In genomic region chr11:6404341-6405038, GRCh38 we compare ENCODE assay signal across 1 cellular context.
TF ChIP-seq lines count a peak whose summit lies in the region.

No MANE protein-coding gene starts in this region.

TF ChIP-seq in GM23338, 12 proteins besides CTCF, POLR2A, EP300 and RAD21 (continued from another document):
- TF ChIP-seq, protein P1, sequence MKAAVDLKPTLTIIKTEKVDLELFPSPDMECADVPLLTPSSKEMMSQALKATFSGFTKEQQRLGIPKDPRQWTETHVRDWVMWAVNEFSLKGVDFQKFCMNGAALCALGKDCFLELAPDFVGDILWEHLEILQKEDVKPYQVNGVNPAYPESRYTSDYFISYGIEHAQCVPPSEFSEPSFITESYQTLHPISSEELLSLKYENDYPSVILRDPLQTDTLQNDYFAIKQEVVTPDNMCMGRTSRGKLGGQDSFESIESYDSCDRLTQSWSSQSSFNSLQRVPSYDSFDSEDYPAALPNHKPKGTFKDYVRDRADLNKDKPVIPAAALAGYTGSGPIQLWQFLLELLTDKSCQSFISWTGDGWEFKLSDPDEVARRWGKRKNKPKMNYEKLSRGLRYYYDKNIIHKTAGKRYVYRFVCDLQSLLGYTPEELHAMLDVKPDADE (IDR thresholded peaks at IDR 0.05), result no peak
- no peak for TF ChIP-seq CREB1 (CRISPR knock-in tag; IDR thresholded peaks at IDR 0.05; ENCODE audit: low read depth)
- TF ChIP-seq EZH2phosphoT487 (IDR thresholded peaks at IDR 0.05; ENCODE audit: unreplicated experiment), result no peak
- TF ChIP-seq POLR2AphosphoS5 (IDR thresholded peaks at IDR 0.05; ENCODE audit: low read depth), result no peak
- no peak for TF ChIP-seq ZNF114 (CRISPR knock-in tag; IDR thresholded peaks at IDR 0.05)
- no peak for TF ChIP-seq JUNB (IDR thresholded peaks at IDR 0.05; ENCODE audit: unreplicated experiment)
- no peak for TF ChIP-seq ZNF331 (CRISPR knock-in tag; IDR thresholded peaks at IDR 0.05; ENCODE audit: low read depth)
- no peak for TF ChIP-seq NANOG (IDR thresholded peaks at IDR 0.05; ENCODE audit: borderline replicate concordance)
- TF ChIP-seq, protein P2, sequence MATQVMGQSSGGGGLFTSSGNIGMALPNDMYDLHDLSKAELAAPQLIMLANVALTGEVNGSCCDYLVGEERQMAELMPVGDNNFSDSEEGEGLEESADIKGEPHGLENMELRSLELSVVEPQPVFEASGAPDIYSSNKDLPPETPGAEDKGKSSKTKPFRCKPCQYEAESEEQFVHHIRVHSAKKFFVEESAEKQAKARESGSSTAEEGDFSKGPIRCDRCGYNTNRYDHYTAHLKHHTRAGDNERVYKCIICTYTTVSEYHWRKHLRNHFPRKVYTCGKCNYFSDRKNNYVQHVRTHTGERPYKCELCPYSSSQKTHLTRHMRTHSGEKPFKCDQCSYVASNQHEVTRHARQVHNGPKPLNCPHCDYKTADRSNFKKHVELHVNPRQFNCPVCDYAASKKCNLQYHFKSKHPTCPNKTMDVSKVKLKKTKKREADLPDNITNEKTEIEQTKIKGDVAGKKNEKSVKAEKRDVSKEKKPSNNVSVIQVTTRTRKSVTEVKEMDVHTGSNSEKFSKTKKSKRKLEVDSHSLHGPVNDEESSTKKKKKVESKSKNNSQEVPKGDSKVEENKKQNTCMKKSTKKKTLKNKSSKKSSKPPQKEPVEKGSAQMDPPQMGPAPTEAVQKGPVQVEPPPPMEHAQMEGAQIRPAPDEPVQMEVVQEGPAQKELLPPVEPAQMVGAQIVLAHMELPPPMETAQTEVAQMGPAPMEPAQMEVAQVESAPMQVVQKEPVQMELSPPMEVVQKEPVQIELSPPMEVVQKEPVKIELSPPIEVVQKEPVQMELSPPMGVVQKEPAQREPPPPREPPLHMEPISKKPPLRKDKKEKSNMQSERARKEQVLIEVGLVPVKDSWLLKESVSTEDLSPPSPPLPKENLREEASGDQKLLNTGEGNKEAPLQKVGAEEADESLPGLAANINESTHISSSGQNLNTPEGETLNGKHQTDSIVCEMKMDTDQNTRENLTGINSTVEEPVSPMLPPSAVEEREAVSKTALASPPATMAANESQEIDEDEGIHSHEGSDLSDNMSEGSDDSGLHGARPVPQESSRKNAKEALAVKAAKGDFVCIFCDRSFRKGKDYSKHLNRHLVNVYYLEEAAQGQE (IDR thresholded peaks at IDR 0.05; ENCODE audit: unreplicated experiment), result no peak
- no peak for TF ChIP-seq EZH2 (IDR thresholded peaks at IDR 0.05; ENCODE audit: low read depth, unreplicated experiment)
TF ChIP-seq in GM23338: peak in this region for 0.
